Comparison of ENCODE assay signal across 8 cellular contexts in the genomic region with DNA sequence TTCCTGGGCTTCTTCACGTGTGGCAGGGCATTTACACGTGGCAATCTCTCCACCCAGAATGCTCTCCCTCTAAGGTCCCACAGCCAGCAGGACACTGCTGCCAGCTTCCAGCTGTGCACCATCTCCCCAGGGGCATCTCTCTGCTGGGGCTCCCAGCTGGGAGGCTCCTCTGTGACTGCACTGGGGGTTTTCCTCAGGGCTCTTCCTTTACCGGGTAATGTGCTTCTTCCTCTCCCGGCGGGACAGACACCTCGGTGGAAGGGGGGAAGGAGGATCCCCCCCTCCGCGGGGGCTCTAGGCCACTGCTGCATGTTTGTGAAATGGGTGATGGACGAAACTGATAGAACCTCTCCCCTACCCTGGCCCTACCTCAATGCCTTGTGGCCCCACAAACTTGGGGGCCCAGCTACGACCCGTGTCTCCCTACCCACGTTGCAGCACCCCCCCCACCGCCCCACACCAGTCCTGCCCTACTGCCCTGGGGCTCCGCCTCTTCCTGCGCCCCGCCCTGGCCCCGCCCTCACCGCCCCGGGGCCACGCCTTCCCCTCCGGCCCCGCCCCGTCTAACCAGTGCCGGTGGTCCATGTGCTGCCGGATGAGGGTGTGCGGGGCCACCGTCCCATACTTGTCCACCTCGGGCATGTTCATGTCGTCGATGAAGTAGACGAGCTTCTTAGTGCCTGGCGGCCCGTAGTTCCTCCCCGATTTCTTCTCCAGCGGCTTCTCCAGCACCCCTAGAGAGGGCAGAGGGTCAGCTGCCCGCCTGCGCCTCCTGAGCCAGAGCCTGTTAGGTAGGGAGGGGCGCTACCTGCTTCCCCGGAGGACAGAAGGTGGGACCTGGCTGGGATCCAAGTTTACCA.
DNase-seq lines count a peak whose midpoint lies in the region; ATAC-seq, FAIRE-seq and TF ChIP-seq lines count a peak whose summit lies in the region.

No MANE protein-coding gene starts in this region.

- TF ChIP-seq POLR2A in GM12878 (IDR thresholded peaks at IDR 0.05; ENCODE audit: low read depth, low read length): peak; percentile 69

- no peak for TF ChIP-seq EP300 in GM12878 (IDR thresholded peaks at IDR 0.05; ENCODE audit: borderline replicate concordance in 1 of 2, control insufficient read depth in 1 of 2, low read depth in 2 of 2, low read length in 2 of 2)

- ATAC-seq in GM21423 (IDR thresholded peaks at IDR 0.05; ENCODE audit: unreplicated experiment) (peak; percentile 56), GM12878 (peak; percentile 99), GM21619 (IDR thresholded peaks at IDR 0.05; ENCODE audit: unreplicated experiment) (no peak), GM21390 (IDR thresholded peaks at IDR 0.05; ENCODE audit: unreplicated experiment) (no peak)
- ATAC-seq in stimulated activated memory B cell treated with anti-CD40 and anti-IgM and Interleukin-4, amounts not matched to agents 10 μg/mL and 1 μg/mL and 100 μg/mL, for 72 hours: peak; percentile 83

- SMC1A ChIA-PET in GM12878 (lab: Charles Lee; ENCODE audit: uncharacterized antibody, unreplicated experiment): no interaction called here

- no peak overlapping the region for H2BK5ac ChIP-seq in mesenchymal stem cell (ENCODE audit: low read depth, low read length, poor library complexity, severe bottlenecking)

- no peak overlapping the region for H3K27ac ChIP-seq in A673 (ENCODE audit: low read depth, low read length, poor library complexity, severe bottlenecking)
- H3K27ac ChIP-seq in GM12878 (ENCODE audit: control insufficient read depth, insufficient read depth): peak overlapping the region; percentile 89
- no peak overlapping the region for H3K27ac ChIP-seq in mesenchymal stem cell (ENCODE audit: low read length, poor library complexity, severe bottlenecking)

- H3K9ac ChIP-seq in GM12878 (ENCODE audit: control insufficient read depth, insufficient read depth, low read length) (peak overlapping the region; percentile 83), mesenchymal stem cell (ENCODE audit: low read length) (no peak overlapping the region)

- H3K4ac ChIP-seq in mesenchymal stem cell (ENCODE audit: low read depth in 1 of 2, low read length in 2 of 2): no peak overlapping the region

- H3K23ac ChIP-seq in mesenchymal stem cell (ENCODE audit: low read length in 2 of 2): no peak overlapping the region

- H4K8ac ChIP-seq in mesenchymal stem cell (ENCODE audit: low read length): peak overlapping the region; percentile 92

- H3K9me3 ChIP-seq in A673 (ENCODE audit: low read depth, low read length, poor library complexity, severe bottlenecking) (no peaks in the 10 kb centered on the region), GM12878 (replicated peaks; ENCODE audit: control insufficient read depth, insufficient read depth, low read length) (no peaks in the 10 kb centered on the region; the same call in 2 of the 3 replicates), mesenchymal stem cell (ENCODE audit: control insufficient read depth, low read length) (no peaks in the 10 kb centered on the region)

- no peak overlapping the region for H2AK5ac ChIP-seq in mesenchymal stem cell (ENCODE audit: low read length, severe bottlenecking)

- peaks cover 13% of the 10 kb centered on the region for H3K4me1 Mint-ChIP-seq in stimulated activated memory B cell treated with anti-CD40 and anti-IgM and Interleukin-4, amounts not matched to agents 10 μg/mL and 1 μg/mL and 100 μg/mL, for 72 hours

- in situ Hi-C loops in GM12878 (cut with MboI): no loop called here

- H2AFZ ChIP-seq in GM12878 (ENCODE audit: control insufficient read depth, low read depth, low read length): peak overlapping the region; percentile 79
- peak overlapping the region; percentile 20 for H2AFZ ChIP-seq in mesenchymal stem cell (ENCODE audit: low read depth, low read length)

- CTCF ChIA-PET in A673 (lab: Charles Lee): interaction anchor here (0.6 kb wide), 1 partner anchor 38 kb away, joined by 3 read pairs; no protein-coding TSS in a partner anchor
- CTCF ChIA-PET in GM12878 (lab: Yijun Ruan, JAX): interaction anchor here (0.6 to 1.3 kb wide), 4 partner anchors 13 to 487 kb away, joined by 3 to 4 read pairs (median 4); no protein-coding TSS in a partner anchor

- H3K4me3 ChIP-seq in A673 (ENCODE audit: low read depth, low read length, poor library complexity, severe bottlenecking): peak overlapping the region; percentile 47
- peak overlapping the region; percentile 79 for H3K4me3 ChIP-seq in GM12878
- peak overlapping the region; percentile 33 to 55 for H3K4me3 ChIP-seq in mesenchymal stem cell (ENCODE audit: insufficient read depth in 1 of 2, low read depth in 1 of 2, low read length in 2 of 2)

- H3K4me3 Mint-ChIP-seq in stimulated activated memory B cell treated with anti-CD40 and anti-IgM and Interleukin-4, amounts not matched to agents 10 μg/mL and 1 μg/mL and 100 μg/mL, for 72 hours: peak overlapping the region; percentile 59

- no peak for TF ChIP-seq CTCF in A673 (conservative IDR thresholded peaks at IDR 0.05; ENCODE audit: low read depth, low read length)
- TF ChIP-seq CTCF in GM12878 (IDR thresholded peaks at IDR 0.05 in 2 of 3, conservative IDR thresholded peaks at IDR 0.05 in 1 of 3; ENCODE audit: control insufficient read depth in 2 of 3, extremely low read depth in 1 of 3, insufficient read depth in 1 of 3, low read depth in 3 of 3, low read length in 3 of 3): no peak

- no peaks in the 10 kb centered on the region for H3K9me3 Mint-ChIP-seq in stimulated activated memory B cell treated with anti-CD40 and anti-IgM and Interleukin-4, amounts not matched to agents 10 μg/mL and 1 μg/mL and 100 μg/mL, for 72 hours

- RAD21 ChIA-PET in GM12878 (lab: Charles Lee; ENCODE audit: unreplicated experiment): no interaction called here

- H2BK12ac ChIP-seq in mesenchymal stem cell (ENCODE audit: low read length in 2 of 2): peak overlapping the region in 1 of 2 experiments; percentile 31

- no peaks in the 10 kb centered on the region for H3K27me3 ChIP-seq in A673 (replicated peaks; ENCODE audit: insufficient read depth, low read depth, low read length, poor library complexity)
- H3K27me3 ChIP-seq in GM12878 (replicated peaks in 1 of 2; ENCODE audit: control insufficient read depth in 2 of 2, insufficient read depth in 2 of 2, low read length in 1 of 2): no peaks in the 10 kb centered on the region
- peaks cover 0 to 47% of the 10 kb centered on the region in 2 experiments for H3K27me3 ChIP-seq in mesenchymal stem cell (ENCODE audit: control insufficient read depth in 1 of 2, insufficient read depth in 1 of 2, low read length in 2 of 2)

- peak overlapping the region in 1 of 2 experiments; percentile 70 for H3K14ac ChIP-seq in mesenchymal stem cell (ENCODE audit: low read length in 2 of 2)

- WGBS in GM12878 (ENCODE audit: insufficient coverage, insufficient replicate concordance, low lambda C conversion rate, missing lambda C conversion rate): 25% methylated on average over 26 of the region's 39 CpGs
- WGBS in mesenchymal stem cell: 10% methylated on average over 33 of the region's 39 CpGs

- FAIRE-seq in GM12878 (lab: Jason Lieb, UNC): no peak

- H3K36me3 ChIP-seq in A673 (ENCODE audit: insufficient read depth, low read length, poor library complexity, severe bottlenecking) (no peaks in the 10 kb centered on the region), GM12878 (ENCODE audit: control insufficient read depth in 2 of 2, insufficient read depth in 2 of 2, low read length in 1 of 2) (no peaks in the 10 kb centered on the region), mesenchymal stem cell (ENCODE audit: control insufficient read depth in 1 of 2, insufficient read depth in 2 of 2, low read depth in 1 of 2, low read length in 2 of 2) (no peaks in the 10 kb centered on the region)

- H3K79me2 ChIP-seq in GM12878 (ENCODE audit: control insufficient read depth, insufficient read depth, low read length): peaks cover 41% of the 10 kb centered on the region

- peak; percentile 72 for DNase-seq in A673 (ENCODE audit: low spot score)
- DNase-seq in T-helper 1 cell: peak in 4 of 5 donors; percentile 37 to 62 (median 43)
- no peak for DNase-seq in GM12878 (ENCODE audit: low read depth, low spot score)
- peak; percentile 45 for DNase-seq in mesenchymal stem cell

- POLR2A ChIA-PET in A673 (lab: Charles Lee; ENCODE audit: low non-redundant PET) (no interaction called here), GM12878 (lab: Charles Lee) (no interaction called here)

- BruUV-seq in A673 (replicated peaks; lab: Mats Ljungman, UMichigan) (no TSS peak), GM12878 (replicated peaks; lab: Mats Ljungman, UMichigan) (TSS peak; percentile 90)

- peaks cover 28% of the 10 kb centered on the region for H3K27me3 Mint-ChIP-seq in stimulated activated memory B cell treated with anti-CD40 and anti-IgM and Interleukin-4, amounts not matched to agents 10 μg/mL and 1 μg/mL and 100 μg/mL, for 72 hours

- no peak overlapping the region for H3K27ac Mint-ChIP-seq in stimulated activated memory B cell treated with anti-CD40 and anti-IgM and Interleukin-4, amounts not matched to agents 10 μg/mL and 1 μg/mL and 100 μg/mL, for 72 hours

- intact Hi-C loops in A673 (cut with micrococcal nuclease; ENCODE audit: unreplicated experiment): no loop called here
- intact Hi-C loops in GM12878 (cut with micrococcal nuclease; ENCODE audit: unreplicated experiment): loop anchor here (5.0 kb wide), 1 partner anchor 37 kb away; no protein-coding TSS in a partner anchor

- peak overlapping the region; percentile 70 for H2BK15ac ChIP-seq in mesenchymal stem cell (ENCODE audit: low read depth, poor library complexity, severe bottlenecking)

- peak overlapping the region; percentile 60 for H4K91ac ChIP-seq in mesenchymal stem cell (ENCODE audit: low read length)

- no peaks in the 10 kb centered on the region for H4K20me1 ChIP-seq in GM12878 (ENCODE audit: control insufficient read depth, insufficient read depth)

- no peaks in the 10 kb centered on the region for H3K79me1 ChIP-seq in mesenchymal stem cell (replicated peaks; ENCODE audit: low read length, poor library complexity, severe bottlenecking)

- H3K18ac ChIP-seq in mesenchymal stem cell (ENCODE audit: low read depth in 1 of 2, low read length in 2 of 2): peak overlapping the region; percentile 4 to 70

- H3K36me3 Mint-ChIP-seq in stimulated activated memory B cell treated with anti-CD40 and anti-IgM and Interleukin-4, amounts not matched to agents 10 μg/mL and 1 μg/mL and 100 μg/mL, for 72 hours: no peaks in the 10 kb centered on the region

- no peak overlapping the region for H2BK120ac ChIP-seq in mesenchymal stem cell (ENCODE audit: low read depth, low read length)

- H3K4me1 ChIP-seq in A673 (ENCODE audit: insufficient read depth, low read length, poor library complexity, severe bottlenecking) (peaks cover 7% of the 10 kb centered on the region), GM12878 (ENCODE audit: control insufficient read depth, insufficient read depth, low read length) (peaks cover 9% of the 10 kb centered on the region), mesenchymal stem cell (ENCODE audit: control insufficient read depth, insufficient read depth, low read depth, low read length) (peaks cover 15% of the 10 kb centered on the region)

- H3K4me2 ChIP-seq in GM12878 (ENCODE audit: control insufficient read depth, insufficient read depth): peak overlapping the region; percentile 90
- peak overlapping the region; percentile 71 for H3K4me2 ChIP-seq in mesenchymal stem cell (ENCODE audit: low read length, poor library complexity, severe bottlenecking)

- TF ChIP-seq RAD21 in GM12878 (IDR thresholded peaks at IDR 0.05; ENCODE audit: insufficient read depth, low read depth, low read length): no peak

Comparison
In these comparisons a context has a peak if more than half of its experiments do, and no peak if none do; other contexts are left out.
1. ATAC-seq: peak in GM21423 (single experiment), GM12878 (single experiment) and stimulated activated memory B cell treated with anti-CD40 and anti-IgM and Interleukin-4, amounts not matched to agents 10 μg/mL and 1 μg/mL and 100 μg/mL, for 72 hours (single experiment); none in GM21619 (single experiment) and GM21390 (single experiment).
2. Peak in every context shown above with its lines, with median percentiles within 50 percentile points of each other: H3K4me3 ChIP-seq.